In the genomic region with DNA sequence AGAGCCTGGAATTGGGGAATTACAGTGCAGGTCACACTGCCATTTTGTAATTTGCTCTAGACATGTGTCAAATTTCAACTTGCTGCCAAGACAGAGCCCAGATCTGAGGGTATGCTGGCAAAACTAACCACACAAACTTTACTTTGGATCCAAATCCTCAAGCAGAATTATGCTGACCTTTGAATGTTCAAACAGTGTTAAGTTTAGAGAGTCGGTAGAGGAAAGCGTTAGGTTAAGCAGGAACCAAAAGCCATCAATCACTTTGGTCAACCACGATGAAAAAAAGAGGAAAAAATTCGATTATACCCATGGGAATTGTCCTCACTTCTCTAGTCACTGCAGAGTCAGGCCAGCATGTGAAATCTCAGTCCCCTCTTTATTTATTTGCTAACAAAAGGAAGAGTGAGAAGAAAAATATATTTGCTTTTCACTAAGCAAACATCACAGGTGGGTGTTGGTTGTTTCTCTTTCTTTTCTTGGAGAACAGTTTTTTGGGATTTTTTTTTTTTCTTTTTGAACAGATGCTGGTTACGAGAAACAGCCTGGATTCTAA, we compare ENCODE assay signal across 1 cellular context.
A peak's percentile ranks its signal among the peaks of the same experiment; 100 is the strongest.
TF ChIP-seq lines count a peak whose summit lies in the region.

No MANE protein-coding gene starts in this region.

TF ChIP-seq in HepG2, 621 proteins besides CTCF, POLR2A, EP300 and RAD21 (continued from another document and continues in another):
- TF ChIP-seq ZNF766 (CRISPR knock-in tag; IDR thresholded peaks at IDR 0.05; ENCODE audit: borderline replicate concordance) (no peak), SUZ12 (IDR thresholded peaks at IDR 0.05; ENCODE audit: low read depth, low read length) (no peak), SRSF9 (IDR thresholded peaks at IDR 0.05; ENCODE audit: borderline replicate concordance, insufficient read depth, low read depth, low read length, poor library complexity, severe bottlenecking) (no peak), HNF4A (CRISPR knock-in tag; IDR thresholded peaks at IDR 0.05) (peak; percentile 40; the same call in 1 of the 2 replicates), BCL6 (CRISPR knock-in tag; IDR thresholded peaks at IDR 0.05) (peak; percentile 39; the same call in 1 of the 2 replicates), HMG20A (CRISPR knock-in tag; IDR thresholded peaks at IDR 0.05; ENCODE audit: borderline replicate concordance) (peak; percentile 83), KMT2B (CRISPR knock-in tag; IDR thresholded peaks at IDR 0.05) (peak; percentile 64; the same call in 1 of the 2 replicates), HDAC2 (CRISPR knock-in tag; IDR thresholded peaks at IDR 0.05) (0 out of 2 replicates have a peak, but pooled peaks have one; percentile 34), BHLHE40 (IDR thresholded peaks at IDR 0.05; ENCODE audit: low read length) (no peak), ATF1 (CRISPR knock-in tag; IDR thresholded peaks at IDR 0.05) (peak; percentile 11; the same call in 1 of the 2 replicates), SOX6 (IDR thresholded peaks at IDR 0.05) (no peak), SOX6 (CRISPR knock-in tag; IDR thresholded peaks at IDR 0.05) (peak; percentile 81), ZNF451 (CRISPR knock-in tag; IDR thresholded peaks at IDR 0.05) (no peak), MTA1 (CRISPR knock-in tag; IDR thresholded peaks at IDR 0.05; ENCODE audit: borderline replicate concordance) (no peak), HDAC1 (CRISPR knock-in tag; IDR thresholded peaks at IDR 0.05) (peak; percentile 50; the same call in 1 of the 2 replicates), FOXA3 (CRISPR knock-in tag; IDR thresholded peaks at IDR 0.05) (peak; percentile 77), SOX5 (CRISPR knock-in tag; IDR thresholded peaks at IDR 0.05; ENCODE audit: borderline replicate concordance) (peak; percentile 81; the same call in 1 of the 2 replicates), FOXK1 (CRISPR knock-in tag; IDR thresholded peaks at IDR 0.05; ENCODE audit: borderline replicate concordance, low read depth) (no peak), ZNF614 (CRISPR knock-in tag; IDR thresholded peaks at IDR 0.05; ENCODE audit: borderline replicate concordance) (peak; percentile 42), ZNF337 (CRISPR knock-in tag; IDR thresholded peaks at IDR 0.05; ENCODE audit: borderline replicate concordance, low read depth) (0 out of 2 replicates have a peak, but pooled peaks have one; percentile 31), ZFAT (CRISPR knock-in tag; conservative IDR thresholded peaks at IDR 0.05) (no peak), AGO1 (IDR thresholded peaks at IDR 0.05; ENCODE audit: low read depth, low read length, poor library complexity, severe bottlenecking) (no peak), ZNF556 (CRISPR knock-in tag; IDR thresholded peaks at IDR 0.05; ENCODE audit: borderline replicate concordance) (0 out of 2 replicates have a peak, but pooled peaks have one; percentile 7), ZBTB20 (CRISPR knock-in tag; IDR thresholded peaks at IDR 0.05; ENCODE audit: borderline replicate concordance, low read depth) (0 out of 2 replicates have a peak, but pooled peaks have one; percentile 35), ZNF460 (CRISPR knock-in tag; IDR thresholded peaks at IDR 0.05; ENCODE audit: borderline replicate concordance) (no peak), ZNF225 (CRISPR knock-in tag; IDR thresholded peaks at IDR 0.05) (no peak), PHF5A (CRISPR knock-in tag; IDR thresholded peaks at IDR 0.05; ENCODE audit: low read depth, unreplicated experiment) (no peak), NCOA2 (CRISPR knock-in tag; IDR thresholded peaks at IDR 0.05) (peak; percentile 58), HMG20B (CRISPR knock-in tag; conservative IDR thresholded peaks at IDR 0.05) (peak; percentile 69), ZNF839 (CRISPR knock-in tag; IDR thresholded peaks at IDR 0.05; ENCODE audit: borderline replicate concordance) (no peak), GATAD2A (CRISPR knock-in tag; IDR thresholded peaks at IDR 0.05) (peak; percentile 80), ERF (CRISPR knock-in tag; IDR thresholded peaks at IDR 0.05) (peak; percentile 12; the same call in 1 of the 2 replicates), NFIC (IDR thresholded peaks at IDR 0.05; ENCODE audit: low read length) (peak; percentile 46; the same call in 1 of the 2 replicates), ARNT2 (CRISPR knock-in tag; IDR thresholded peaks at IDR 0.05; ENCODE audit: low read depth) (no peak), ZNF12 (CRISPR knock-in tag; IDR thresholded peaks at IDR 0.05) (peak; percentile 33; the same call in 1 of the 2 replicates), KDM6A (CRISPR knock-in tag; IDR thresholded peaks at IDR 0.05; ENCODE audit: low read depth) (peak; percentile 56; the same call in 1 of the 2 replicates), ETV5 (CRISPR knock-in tag; IDR thresholded peaks at IDR 0.05; ENCODE audit: borderline replicate concordance) (peak; percentile 7; the same call in 1 of the 2 replicates)
- TF ChIP-seq, protein P1, sequence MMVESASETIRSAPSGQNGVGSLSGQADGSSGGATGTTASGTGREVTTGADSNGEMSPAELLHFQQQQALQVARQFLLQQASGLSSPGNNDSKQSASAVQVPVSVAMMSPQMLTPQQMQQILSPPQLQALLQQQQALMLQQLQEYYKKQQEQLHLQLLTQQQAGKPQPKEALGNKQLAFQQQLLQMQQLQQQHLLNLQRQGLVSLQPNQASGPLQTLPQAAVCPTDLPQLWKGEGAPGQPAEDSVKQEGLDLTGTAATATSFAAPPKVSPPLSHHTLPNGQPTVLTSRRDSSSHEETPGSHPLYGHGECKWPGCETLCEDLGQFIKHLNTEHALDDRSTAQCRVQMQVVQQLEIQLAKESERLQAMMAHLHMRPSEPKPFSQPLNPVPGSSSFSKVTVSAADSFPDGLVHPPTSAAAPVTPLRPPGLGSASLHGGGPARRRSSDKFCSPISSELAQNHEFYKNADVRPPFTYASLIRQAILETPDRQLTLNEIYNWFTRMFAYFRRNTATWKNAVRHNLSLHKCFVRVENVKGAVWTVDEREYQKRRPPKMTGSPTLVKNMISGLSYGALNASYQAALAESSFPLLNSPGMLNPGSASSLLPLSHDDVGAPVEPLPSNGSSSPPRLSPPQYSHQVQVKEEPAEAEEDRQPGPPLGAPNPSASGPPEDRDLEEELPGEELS (CRISPR knock-in tag; IDR thresholded peaks at IDR 0.05), result peak; percentile 65; the same call in 1 of the 2 replicates
- TF ChIP-seq, protein P2, sequence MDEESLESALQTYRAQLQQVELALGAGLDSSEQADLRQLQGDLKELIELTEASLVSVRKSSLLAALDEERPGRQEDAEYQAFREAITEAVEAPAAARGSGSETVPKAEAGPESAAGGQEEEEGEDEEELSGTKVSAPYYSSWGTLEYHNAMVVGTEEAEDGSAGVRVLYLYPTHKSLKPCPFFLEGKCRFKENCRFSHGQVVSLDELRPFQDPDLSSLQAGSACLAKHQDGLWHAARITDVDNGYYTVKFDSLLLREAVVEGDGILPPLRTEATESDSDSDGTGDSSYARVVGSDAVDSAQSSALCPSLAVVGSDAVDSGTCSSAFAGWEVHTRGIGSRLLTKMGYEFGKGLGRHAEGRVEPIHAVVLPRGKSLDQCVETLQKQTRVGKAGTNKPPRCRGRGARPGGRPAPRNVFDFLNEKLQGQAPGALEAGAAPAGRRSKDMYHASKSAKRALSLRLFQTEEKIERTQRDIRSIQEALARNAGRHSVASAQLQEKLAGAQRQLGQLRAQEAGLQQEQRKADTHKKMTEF (CRISPR knock-in tag; IDR thresholded peaks at IDR 0.05), result peak; percentile 11; the same call in 1 of the 2 replicates
- TF ChIP-seq, protein P3, sequence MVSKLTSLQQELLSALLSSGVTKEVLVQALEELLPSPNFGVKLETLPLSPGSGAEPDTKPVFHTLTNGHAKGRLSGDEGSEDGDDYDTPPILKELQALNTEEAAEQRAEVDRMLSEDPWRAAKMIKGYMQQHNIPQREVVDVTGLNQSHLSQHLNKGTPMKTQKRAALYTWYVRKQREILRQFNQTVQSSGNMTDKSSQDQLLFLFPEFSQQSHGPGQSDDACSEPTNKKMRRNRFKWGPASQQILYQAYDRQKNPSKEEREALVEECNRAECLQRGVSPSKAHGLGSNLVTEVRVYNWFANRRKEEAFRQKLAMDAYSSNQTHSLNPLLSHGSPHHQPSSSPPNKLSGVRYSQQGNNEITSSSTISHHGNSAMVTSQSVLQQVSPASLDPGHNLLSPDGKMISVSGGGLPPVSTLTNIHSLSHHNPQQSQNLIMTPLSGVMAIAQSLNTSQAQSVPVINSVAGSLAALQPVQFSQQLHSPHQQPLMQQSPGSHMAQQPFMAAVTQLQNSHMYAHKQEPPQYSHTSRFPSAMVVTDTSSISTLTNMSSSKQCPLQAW (CRISPR knock-in tag; IDR thresholded peaks at IDR 0.05), result peak; percentile 29; the same call in 1 of the 2 replicates
- TF ChIP-seq, protein P4, sequence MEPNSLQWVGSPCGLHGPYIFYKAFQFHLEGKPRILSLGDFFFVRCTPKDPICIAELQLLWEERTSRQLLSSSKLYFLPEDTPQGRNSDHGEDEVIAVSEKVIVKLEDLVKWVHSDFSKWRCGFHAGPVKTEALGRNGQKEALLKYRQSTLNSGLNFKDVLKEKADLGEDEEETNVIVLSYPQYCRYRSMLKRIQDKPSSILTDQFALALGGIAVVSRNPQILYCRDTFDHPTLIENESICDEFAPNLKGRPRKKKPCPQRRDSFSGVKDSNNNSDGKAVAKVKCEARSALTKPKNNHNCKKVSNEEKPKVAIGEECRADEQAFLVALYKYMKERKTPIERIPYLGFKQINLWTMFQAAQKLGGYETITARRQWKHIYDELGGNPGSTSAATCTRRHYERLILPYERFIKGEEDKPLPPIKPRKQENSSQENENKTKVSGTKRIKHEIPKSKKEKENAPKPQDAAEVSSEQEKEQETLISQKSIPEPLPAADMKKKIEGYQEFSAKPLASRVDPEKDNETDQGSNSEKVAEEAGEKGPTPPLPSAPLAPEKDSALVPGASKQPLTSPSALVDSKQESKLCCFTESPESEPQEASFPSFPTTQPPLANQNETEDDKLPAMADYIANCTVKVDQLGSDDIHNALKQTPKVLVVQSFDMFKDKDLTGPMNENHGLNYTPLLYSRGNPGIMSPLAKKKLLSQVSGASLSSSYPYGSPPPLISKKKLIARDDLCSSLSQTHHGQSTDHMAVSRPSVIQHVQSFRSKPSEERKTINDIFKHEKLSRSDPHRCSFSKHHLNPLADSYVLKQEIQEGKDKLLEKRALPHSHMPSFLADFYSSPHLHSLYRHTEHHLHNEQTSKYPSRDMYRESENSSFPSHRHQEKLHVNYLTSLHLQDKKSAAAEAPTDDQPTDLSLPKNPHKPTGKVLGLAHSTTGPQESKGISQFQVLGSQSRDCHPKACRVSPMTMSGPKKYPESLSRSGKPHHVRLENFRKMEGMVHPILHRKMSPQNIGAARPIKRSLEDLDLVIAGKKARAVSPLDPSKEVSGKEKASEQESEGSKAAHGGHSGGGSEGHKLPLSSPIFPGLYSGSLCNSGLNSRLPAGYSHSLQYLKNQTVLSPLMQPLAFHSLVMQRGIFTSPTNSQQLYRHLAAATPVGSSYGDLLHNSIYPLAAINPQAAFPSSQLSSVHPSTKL (CRISPR knock-in tag; IDR thresholded peaks at IDR 0.05), result peak; percentile 82
- TF ChIP-seq, protein P5, sequence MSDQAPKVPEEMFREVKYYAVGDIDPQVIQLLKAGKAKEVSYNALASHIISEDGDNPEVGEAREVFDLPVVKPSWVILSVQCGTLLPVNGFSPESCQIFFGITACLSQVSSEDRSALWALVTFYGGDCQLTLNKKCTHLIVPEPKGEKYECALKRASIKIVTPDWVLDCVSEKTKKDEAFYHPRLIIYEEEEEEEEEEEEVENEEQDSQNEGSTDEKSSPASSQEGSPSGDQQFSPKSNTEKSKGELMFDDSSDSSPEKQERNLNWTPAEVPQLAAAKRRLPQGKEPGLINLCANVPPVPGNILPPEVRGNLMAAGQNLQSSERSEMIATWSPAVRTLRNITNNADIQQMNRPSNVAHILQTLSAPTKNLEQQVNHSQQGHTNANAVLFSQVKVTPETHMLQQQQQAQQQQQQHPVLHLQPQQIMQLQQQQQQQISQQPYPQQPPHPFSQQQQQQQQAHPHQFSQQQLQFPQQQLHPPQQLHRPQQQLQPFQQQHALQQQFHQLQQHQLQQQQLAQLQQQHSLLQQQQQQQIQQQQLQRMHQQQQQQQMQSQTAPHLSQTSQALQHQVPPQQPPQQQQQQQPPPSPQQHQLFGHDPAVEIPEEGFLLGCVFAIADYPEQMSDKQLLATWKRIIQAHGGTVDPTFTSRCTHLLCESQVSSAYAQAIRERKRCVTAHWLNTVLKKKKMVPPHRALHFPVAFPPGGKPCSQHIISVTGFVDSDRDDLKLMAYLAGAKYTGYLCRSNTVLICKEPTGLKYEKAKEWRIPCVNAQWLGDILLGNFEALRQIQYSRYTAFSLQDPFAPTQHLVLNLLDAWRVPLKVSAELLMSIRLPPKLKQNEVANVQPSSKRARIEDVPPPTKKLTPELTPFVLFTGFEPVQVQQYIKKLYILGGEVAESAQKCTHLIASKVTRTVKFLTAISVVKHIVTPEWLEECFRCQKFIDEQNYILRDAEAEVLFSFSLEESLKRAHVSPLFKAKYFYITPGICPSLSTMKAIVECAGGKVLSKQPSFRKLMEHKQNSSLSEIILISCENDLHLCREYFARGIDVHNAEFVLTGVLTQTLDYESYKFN (CRISPR knock-in tag; conservative IDR thresholded peaks at IDR 0.05), result peak; percentile 41
- TF ChIP-seq, protein P6, sequence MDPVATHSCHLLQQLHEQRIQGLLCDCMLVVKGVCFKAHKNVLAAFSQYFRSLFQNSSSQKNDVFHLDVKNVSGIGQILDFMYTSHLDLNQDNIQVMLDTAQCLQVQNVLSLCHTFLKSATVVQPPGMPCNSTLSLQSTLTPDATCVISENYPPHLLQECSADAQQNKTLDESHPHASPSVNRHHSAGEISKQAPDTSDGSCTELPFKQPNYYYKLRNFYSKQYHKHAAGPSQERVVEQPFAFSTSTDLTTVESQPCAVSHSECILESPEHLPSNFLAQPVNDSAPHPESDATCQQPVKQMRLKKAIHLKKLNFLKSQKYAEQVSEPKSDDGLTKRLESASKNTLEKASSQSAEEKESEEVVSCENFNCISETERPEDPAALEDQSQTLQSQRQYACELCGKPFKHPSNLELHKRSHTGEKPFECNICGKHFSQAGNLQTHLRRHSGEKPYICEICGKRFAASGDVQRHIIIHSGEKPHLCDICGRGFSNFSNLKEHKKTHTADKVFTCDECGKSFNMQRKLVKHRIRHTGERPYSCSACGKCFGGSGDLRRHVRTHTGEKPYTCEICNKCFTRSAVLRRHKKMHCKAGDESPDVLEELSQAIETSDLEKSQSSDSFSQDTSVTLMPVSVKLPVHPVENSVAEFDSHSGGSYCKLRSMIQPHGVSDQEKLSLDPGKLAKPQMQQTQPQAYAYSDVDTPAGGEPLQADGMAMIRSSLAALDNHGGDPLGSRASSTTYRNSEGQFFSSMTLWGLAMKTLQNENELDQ (CRISPR knock-in tag; IDR thresholded peaks at IDR 0.05; ENCODE audit: borderline replicate concordance), result no peak
- TF ChIP-seq, protein P7, sequence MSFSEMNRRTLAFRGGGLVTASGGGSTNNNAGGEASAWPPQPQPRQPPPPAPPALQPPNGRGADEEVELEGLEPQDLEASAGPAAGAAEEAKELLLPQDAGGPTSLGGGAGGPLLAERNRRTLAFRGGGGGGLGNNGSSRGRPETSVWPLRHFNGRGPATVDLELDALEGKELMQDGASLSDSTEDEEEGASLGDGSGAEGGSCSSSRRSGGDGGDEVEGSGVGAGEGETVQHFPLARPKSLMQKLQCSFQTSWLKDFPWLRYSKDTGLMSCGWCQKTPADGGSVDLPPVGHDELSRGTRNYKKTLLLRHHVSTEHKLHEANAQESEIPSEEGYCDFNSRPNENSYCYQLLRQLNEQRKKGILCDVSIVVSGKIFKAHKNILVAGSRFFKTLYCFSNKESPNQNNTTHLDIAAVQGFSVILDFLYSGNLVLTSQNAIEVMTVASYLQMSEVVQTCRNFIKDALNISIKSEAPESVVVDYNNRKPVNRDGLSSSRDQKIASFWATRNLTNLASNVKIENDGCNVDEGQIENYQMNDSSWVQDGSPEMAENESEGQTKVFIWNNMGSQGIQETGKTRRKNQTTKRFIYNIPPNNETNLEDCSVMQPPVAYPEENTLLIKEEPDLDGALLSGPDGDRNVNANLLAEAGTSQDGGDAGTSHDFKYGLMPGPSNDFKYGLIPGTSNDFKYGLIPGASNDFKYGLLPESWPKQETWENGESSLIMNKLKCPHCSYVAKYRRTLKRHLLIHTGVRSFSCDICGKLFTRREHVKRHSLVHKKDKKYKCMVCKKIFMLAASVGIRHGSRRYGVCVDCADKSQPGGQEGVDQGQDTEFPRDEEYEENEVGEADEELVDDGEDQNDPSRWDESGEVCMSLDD (CRISPR knock-in tag; IDR thresholded peaks at IDR 0.05; ENCODE audit: borderline replicate concordance), result no peak
